ENCODE assay signal across 14 cellular contexts in genomic region chr17:59355695-59356323, GRCh38. TPM values are rescaled to one million over a fixed set of nuclear protein-coding genes. Genes with fewer than 3 reads are reported as not detected.
DNase-seq lines count a peak whose midpoint lies in the region; ATAC-seq and TF ChIP-seq lines count a peak whose summit lies in the region.
"Had no signal": no experiment of that assay in that cellular context is flagged by ENCODE, and none has a peak within 500 bp of the region (broad histone marks: within the 10 kb centered on the region; RNA-seq: fewer than 3 reads in every experiment).

No MANE protein-coding gene starts in this region.

- peaks cover 0 to 13% of the 10 kb centered on the region in 2 donors for H3K36me3 ChIP-seq in ascending aorta

- H3K27me3 ChIP-seq in ascending aorta = no peaks in the 10 kb centered on the region

- DNase-seq in AG20443 (ENCODE audit: low spot score) = peak; percentile 27
- DNase-seq in ascending aorta (ENCODE audit: low spot score in 2 of 2) = no peak
- DNase-seq in left ventricle myocardium superior = no peak
- DNase-seq in sciatic nerve (ENCODE audit: low spot score) = no peak
- no peak for DNase-seq in NCI-H82 treated with DMSO at 0.1 percent for 48 hours (lab: John Stamatoyannopoulos, UW; ENCODE audit: unreplicated experiment)
- DNase-seq in NCI-H526 (lab: John Stamatoyannopoulos, UW) = no peak
- DNase-seq in erythroblast (lab: John Stamatoyannopoulos, UW) = no peak
- DNase-seq: activated naive CD4-positive, alpha-beta T cell treated with Interleukin-2 at 50 U/mL for 16 hours; NCI-H1436 treated with DMSO at 0.1 percent for 48 hours; NCI-H69; SHP77; trophoblast cell had no signal

- intact Hi-C loops in ascending aorta (cut with DNase I) (no loop called here), left ventricle myocardium superior (cut with micrococcal nuclease) (no loop called here), sciatic nerve (cut with DNase I) (no loop called here)

- ATAC-seq in left ventricle myocardium superior (peak; percentile 56), sciatic nerve (peak; percentile 94), HG02970 (IDR thresholded peaks at IDR 0.05; ENCODE audit: low FRiP score, unreplicated experiment) (no peak)

- no peak for TF ChIP-seq POLR2A in erythroblast (IDR thresholded peaks at IDR 0.05; ENCODE audit: low read length)

- H3K27ac ChIP-seq in ascending aorta = peak overlapping the region; percentile 94 to 95
- H3K27ac ChIP-seq: KMS-11 had no signal

- TF ChIP-seq CTCF in ascending aorta (IDR thresholded peaks at IDR 0.05) = no peak

- H3K4me3 ChIP-seq in ascending aorta = no peak overlapping the region

- H3K9me3 ChIP-seq in ascending aorta = no peaks in the 10 kb centered on the region

- peaks cover 28 to 90% of the 10 kb centered on the region in 2 donors for H3K4me1 ChIP-seq in ascending aorta

RNA-seq across cellular contexts. Expression of gene YPEL2, which starts 24.4 kb away (rescaled TPM):
- 10.5 TPM for total RNA-seq in ascending aorta
- total RNA-seq in left ventricle myocardium superior = 38.9 TPM
- 55.1 TPM for total RNA-seq in sciatic nerve
